Comparison of ENCODE assay signal across 11 cellular contexts in the genomic region with DNA sequence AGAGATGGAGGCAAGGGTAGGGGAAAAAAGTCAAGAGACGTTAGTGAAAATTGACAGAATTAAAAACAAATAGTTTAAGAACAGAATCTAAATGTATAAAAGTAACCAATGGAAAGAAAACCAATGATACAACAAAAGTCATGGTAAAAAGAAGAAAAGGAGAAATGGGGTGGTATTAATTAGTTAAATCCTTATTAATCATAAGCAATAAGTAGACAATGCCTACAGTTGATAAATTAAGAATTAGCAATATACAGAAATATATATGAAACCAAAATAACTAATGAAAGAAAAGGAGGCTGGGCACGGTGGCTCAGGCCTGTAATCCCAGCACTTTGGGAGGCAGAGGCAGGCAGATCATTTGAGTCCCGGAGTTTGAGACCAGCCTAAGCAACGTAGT. TPM values are rescaled to one million over a fixed set of nuclear protein-coding genes. Genes with fewer than 3 reads are reported as not detected.
A peak's percentile ranks its signal among the peaks of the same experiment; 100 is the strongest.
DNase-seq lines count a peak whose midpoint lies in the region; ATAC-seq and TF ChIP-seq lines count a peak whose summit lies in the region.
"Had no signal": no experiment of that assay in that cellular context is flagged by ENCODE, and none has a peak within 500 bp of the region (broad histone marks: within the 10 kb centered on the region; RNA-seq: fewer than 3 reads in every experiment).

No MANE protein-coding gene starts in this region.

- no peaks in the 10 kb centered on the region for H3K9me3 ChIP-seq in OCI-LY7 (ENCODE audit: low read length)
- no peaks in the 10 kb centered on the region for H3K9me3 ChIP-seq in endodermal cell (ENCODE audit: control insufficient read depth, low read length)
- H3K9me3 ChIP-seq: HAP-1 had no signal

- H3K27me3 ChIP-seq in endodermal cell (ENCODE audit: control insufficient read depth, insufficient read depth, low read length, poor library complexity, severe bottlenecking) = no peaks in the 10 kb centered on the region

- WGBS in endodermal cell (ENCODE audit: insufficient coverage in 1 of 2, insufficient read length in 1 of 2), 2 experiments = 86 to 95% methylated on average over 2 to 3 of the region's 4 CpGs

- intact Hi-C loops in activated CD4-positive, alpha-beta memory T cell treated with anti-CD3 and anti-CD28 coated beads for 36 hours (cut with micrococcal nuclease) = no loop called here
- intact Hi-C loops in OCI-LY7 (cut with micrococcal nuclease; ENCODE audit: unreplicated experiment) = no loop called here

- H3K79me2 ChIP-seq in OCI-LY7 (ENCODE audit: insufficient read depth, low read depth, low read length) = no peaks in the 10 kb centered on the region

- no peak for DNase-seq in activated CD4-positive, alpha-beta memory T cell treated with anti-CD3 and anti-CD28 coated beads for 36 hours
- DNase-seq in activated CD4-positive, alpha-beta memory T cell treated with anti-CD3 and anti-CD28 coated beads, Interleukin-2, amount 10 ng/mL, durations not matched to agents 7 days and 5 days = no peak
- no peak for DNase-seq in OCI-LY7 (ENCODE audit: low spot score)
- DNase-seq in endodermal cell = no peak
- no peak for DNase-seq in progenitor cell of endocrine pancreas (ENCODE audit: low spot score, unreplicated experiment)
- DNase-seq in islet precursor cell = no peak
- no peak for DNase-seq in cerebellar nuclear complex (lab: John Stamatoyannopoulos, UW)
- DNase-seq: Karpas-422, left ventricle myocardium superior had no signal

- no TSS peak for BruUV-seq in OCI-LY7 (replicated peaks; lab: Mats Ljungman, UMichigan)

- peak overlapping the region; percentile 71 for H3K27ac Mint-ChIP-seq in activated CD4-positive, alpha-beta memory T cell treated with anti-CD3 and anti-CD28 coated beads for 36 hours
- H3K27ac Mint-ChIP-seq in activated CD4-positive, alpha-beta memory T cell treated with anti-CD3 and anti-CD28 coated beads, Interleukin-2, amount 10 ng/mL, durations not matched to agents 7 days and 5 days = no peak overlapping the region
- H3K27ac Mint-ChIP-seq in endodermal cell (peak overlapping the region; percentile 64), progenitor cell of endocrine pancreas (peak overlapping the region; percentile 88)

- H3K4me1 ChIP-seq in OCI-LY7 (ENCODE audit: insufficient read depth, low read length, poor library complexity, severe bottlenecking) (peaks cover 44% of the 10 kb centered on the region), endodermal cell (ENCODE audit: control insufficient read depth, insufficient read depth, low read length) (peaks cover 12% of the 10 kb centered on the region)

- H3K9ac ChIP-seq in endodermal cell (ENCODE audit: extremely low read depth, low read length, poor library complexity, severe bottlenecking) = no peak overlapping the region

- H3K9me3 Mint-ChIP-seq in activated CD4-positive, alpha-beta memory T cell treated with anti-CD3 and anti-CD28 coated beads for 36 hours = no peaks in the 10 kb centered on the region
- no peaks in the 10 kb centered on the region for H3K9me3 Mint-ChIP-seq in activated CD4-positive, alpha-beta memory T cell treated with anti-CD3 and anti-CD28 coated beads, Interleukin-2, amount 10 ng/mL, durations not matched to agents 7 days and 5 days
- H3K9me3 Mint-ChIP-seq in endodermal cell (no peaks in the 10 kb centered on the region), progenitor cell of endocrine pancreas (ENCODE audit: low read depth) (peaks cover 11% of the 10 kb centered on the region)

- H3K9me2 ChIP-seq in OCI-LY7 (ENCODE audit: insufficient read depth, low read length) = no peaks in the 10 kb centered on the region

- H3K4me2 ChIP-seq in OCI-LY7 (ENCODE audit: low read length) = peak overlapping the region; percentile 41

- peaks cover 22% of the 10 kb centered on the region for H3K4me1 Mint-ChIP-seq in activated CD4-positive, alpha-beta memory T cell treated with anti-CD3 and anti-CD28 coated beads for 36 hours (ENCODE audit: low read depth)
- H3K4me1 Mint-ChIP-seq in activated CD4-positive, alpha-beta memory T cell treated with anti-CD3 and anti-CD28 coated beads, Interleukin-2, amount 10 ng/mL, durations not matched to agents 7 days and 5 days = peaks cover 28% of the 10 kb centered on the region
- H3K4me1 Mint-ChIP-seq in endodermal cell = peaks cover 38% of the 10 kb centered on the region
- peaks cover 34% of the 10 kb centered on the region for H3K4me1 Mint-ChIP-seq in progenitor cell of endocrine pancreas (ENCODE audit: low read depth)

- no peak for ATAC-seq in GM18873 (IDR thresholded peaks at IDR 0.05; ENCODE audit: low FRiP score, unreplicated experiment)

- no peaks in the 10 kb centered on the region for H4K20me1 ChIP-seq in OCI-LY7 (ENCODE audit: insufficient read depth, low read length)

- POLR2A ChIA-PET in activated CD4-positive, alpha-beta memory T cell treated with anti-CD3 and anti-CD28 coated beads for 36 hours (lab: Charles Lee) = interaction anchor here (0.9 to 1.2 kb wide), 2 partner anchors 19 to 20 kb away, joined by 3 read pairs; no protein-coding TSS in a partner anchor
- POLR2A ChIA-PET in activated CD4-positive, alpha-beta memory T cell treated with anti-CD3 and anti-CD28 coated beads, Interleukin-2, amount 10 ng/mL, durations not matched to agents 7 days and 5 days (lab: Charles Lee) = interaction anchor here (0.8 to 2.2 kb wide), 3 partner anchors 20 to 56 kb away, joined by 3 to 17 read pairs (median 3); a partner anchor contains a TSS
- POLR2A ChIA-PET in OCI-LY7 (lab: Charles Lee) = interaction anchor here (0.6 to 2.1 kb wide), 8 partner anchors 11 to 1286 kb away, joined by 3 to 21 read pairs (median 4); a partner anchor contains a TSS

- no peak overlapping the region for H3K27ac ChIP-seq in OCI-LY7 (ENCODE audit: low read depth, low read length, poor library complexity, severe bottlenecking)
- no peak overlapping the region for H3K27ac ChIP-seq in endodermal cell (ENCODE audit: low read depth, low read length)

- peaks cover 3% of the 10 kb centered on the region for H3K36me3 Mint-ChIP-seq in activated CD4-positive, alpha-beta memory T cell treated with anti-CD3 and anti-CD28 coated beads for 36 hours
- peaks cover 15% of the 10 kb centered on the region for H3K36me3 Mint-ChIP-seq in activated CD4-positive, alpha-beta memory T cell treated with anti-CD3 and anti-CD28 coated beads, Interleukin-2, amount 10 ng/mL, durations not matched to agents 7 days and 5 days (ENCODE audit: low read depth)
- H3K36me3 Mint-ChIP-seq in endodermal cell (ENCODE audit: low read depth) (no peaks in the 10 kb centered on the region), progenitor cell of endocrine pancreas (ENCODE audit: insufficient read depth) (no peaks in the 10 kb centered on the region)

- no peaks in the 10 kb centered on the region for H3K36me3 ChIP-seq in OCI-LY7 (ENCODE audit: insufficient read depth, low read length)
- no peaks in the 10 kb centered on the region for H3K36me3 ChIP-seq in endodermal cell (ENCODE audit: control insufficient read depth, insufficient read depth, low read length)
- H3K36me3 ChIP-seq: HAP-1 had no signal

- H3K4me3 ChIP-seq in OCI-LY7 (ENCODE audit: low read depth, low read length, poor library complexity, severe bottlenecking) (no peak overlapping the region), endodermal cell (ENCODE audit: low read length) (no peak overlapping the region)
- H3K4me3 ChIP-seq: HAP-1 had no signal

- TF ChIP-seq CTCF in OCI-LY7 (conservative IDR thresholded peaks at IDR 0.05; ENCODE audit: low read length) (no peak), endodermal cell (conservative IDR thresholded peaks at IDR 0.05) (no peak), progenitor cell of endocrine pancreas (IDR thresholded peaks at IDR 0.05; ENCODE audit: unreplicated experiment) (no peak)

- peak overlapping the region; percentile 69; the same call in 1 of the 2 replicates for H2AFZ ChIP-seq in OCI-LY7 (ENCODE audit: low read length)

- CTCF ChIA-PET in activated CD4-positive, alpha-beta memory T cell treated with anti-CD3 and anti-CD28 coated beads for 36 hours (lab: Charles Lee) = interaction anchor here (2.1 kb wide), 1 partner anchor 11 kb away, joined by 27 read pairs; no protein-coding TSS in a partner anchor
- CTCF ChIA-PET in activated CD4-positive, alpha-beta memory T cell treated with anti-CD3 and anti-CD28 coated beads, Interleukin-2, amount 10 ng/mL, durations not matched to agents 7 days and 5 days (lab: Charles Lee) = interaction anchor here (1.1 to 2.5 kb wide), 2 partner anchors 10 to 24 kb away, joined by 6 to 23 read pairs; a partner anchor contains a TSS
- CTCF ChIA-PET in OCI-LY7 (lab: Charles Lee; ENCODE audit: unreplicated experiment) = interaction anchor here (1.6 kb wide), 2 partner anchors 11 to 24 kb away, joined by 7 to 14 read pairs; a partner anchor contains a TSS

- no peak overlapping the region for H3K4me3 Mint-ChIP-seq in activated CD4-positive, alpha-beta memory T cell treated with anti-CD3 and anti-CD28 coated beads for 36 hours
- H3K4me3 Mint-ChIP-seq in activated CD4-positive, alpha-beta memory T cell treated with anti-CD3 and anti-CD28 coated beads, Interleukin-2, amount 10 ng/mL, durations not matched to agents 7 days and 5 days = no peak overlapping the region
- H3K4me3 Mint-ChIP-seq in endodermal cell (no peak overlapping the region), progenitor cell of endocrine pancreas (ENCODE audit: low read depth) (no peak overlapping the region)

- H3K27me3 Mint-ChIP-seq in activated CD4-positive, alpha-beta memory T cell treated with anti-CD3 and anti-CD28 coated beads for 36 hours = no peaks in the 10 kb centered on the region
- H3K27me3 Mint-ChIP-seq in activated CD4-positive, alpha-beta memory T cell treated with anti-CD3 and anti-CD28 coated beads, Interleukin-2, amount 10 ng/mL, durations not matched to agents 7 days and 5 days = no peaks in the 10 kb centered on the region
- H3K27me3 Mint-ChIP-seq in endodermal cell (ENCODE audit: insufficient read depth) (no peaks in the 10 kb centered on the region), progenitor cell of endocrine pancreas (no peaks in the 10 kb centered on the region)

RNA-seq across cellular contexts. Expression of a gene that starts 23.8 kb away (rescaled TPM):
- 10 to 100 TPM; 11.7 to 16.7 TPM for total RNA-seq in activated CD4-positive, alpha-beta memory T cell treated with anti-CD3 and anti-CD28 coated beads for 36 hours
- total RNA-seq in activated CD4-positive, alpha-beta memory T cell treated with anti-CD3 and anti-CD28 coated beads, Interleukin-2, amount 10 ng/mL, durations not matched to agents 7 days and 5 days = 10 to 100 TPM; 21.6 to 28.1 TPM
- total RNA-seq in OCI-LY7 (2014; rRNA removed; shearing (Covaris generic)) = 35.7 and 40.7 TPM in 2 replicates
- total RNA-seq in OCI-LY7 (2022) (31.7 and 39.1 TPM in 2 replicates), endodermal cell (10 to 100 TPM; 15.7 to 19.5 TPM), progenitor cell of endocrine pancreas (29.7 and 30.4 TPM in 2 replicates)
- polyA plus RNA-seq in endodermal cell (2013, experiment 1 of 2) = 23.2 TPM
- polyA plus RNA-seq in endodermal cell (2013, experiment 2 of 2) = 23.4 TPM

RNA-seq across cellular contexts. Expression of a gene that starts 24.2 kb away (rescaled TPM):
- 10 to 100 TPM; 11.7 to 17.1 TPM for total RNA-seq in activated CD4-positive, alpha-beta memory T cell treated with anti-CD3 and anti-CD28 coated beads for 36 hours
- total RNA-seq in activated CD4-positive, alpha-beta memory T cell treated with anti-CD3 and anti-CD28 coated beads, Interleukin-2, amount 10 ng/mL, durations not matched to agents 7 days and 5 days = 10 to 100 TPM; 78.6 to 85.4 TPM
- 29.1 and 34.9 TPM in 2 replicates for total RNA-seq in OCI-LY7 (2014; rRNA removed; shearing (Covaris generic))
- total RNA-seq in OCI-LY7 (2022) (57.1 and 66.3 TPM in 2 replicates), endodermal cell (10 to 100 TPM in 1 of 2 donors, 1 to 10 TPM in 1; 9.0 to 20.1 TPM), progenitor cell of endocrine pancreas (16.4 and 17.1 TPM in 2 replicates)
- polyA plus RNA-seq in endodermal cell (2013, experiment 1 of 2) = 4.8 TPM
- polyA plus RNA-seq in endodermal cell (2013, experiment 2 of 2) = 4.1 TPM

RNA-seq across cellular contexts. Expression of a gene that starts 24.2 kb away (rescaled TPM):
- total RNA-seq in activated CD4-positive, alpha-beta memory T cell treated with anti-CD3 and anti-CD28 coated beads for 36 hours = 100 to 1,000 TPM in 1 of 2 experiments, 10 to 100 TPM in 1; 85.8 to 102 TPM
- 10 to 100 TPM; 50.9 to 57.5 TPM for total RNA-seq in activated CD4-positive, alpha-beta memory T cell treated with anti-CD3 and anti-CD28 coated beads, Interleukin-2, amount 10 ng/mL, durations not matched to agents 7 days and 5 days
- 94.2 and 124 TPM in 2 replicates for total RNA-seq in OCI-LY7 (2014; rRNA removed; shearing (Covaris generic))
- total RNA-seq in OCI-LY7 (2022) (96.5 and 102 TPM in 2 replicates), endodermal cell (10 to 100 TPM; 36.4 to 47.0 TPM), progenitor cell of endocrine pancreas (43.8 and 46.9 TPM in 2 replicates)
- 60.7 TPM for polyA plus RNA-seq in endodermal cell (2013, experiment 1 of 2)
- polyA plus RNA-seq in endodermal cell (2013, experiment 2 of 2) = 55.1 TPM
